Comparison of ENCODE assay signal across 1 cellular context in the genomic region with DNA sequence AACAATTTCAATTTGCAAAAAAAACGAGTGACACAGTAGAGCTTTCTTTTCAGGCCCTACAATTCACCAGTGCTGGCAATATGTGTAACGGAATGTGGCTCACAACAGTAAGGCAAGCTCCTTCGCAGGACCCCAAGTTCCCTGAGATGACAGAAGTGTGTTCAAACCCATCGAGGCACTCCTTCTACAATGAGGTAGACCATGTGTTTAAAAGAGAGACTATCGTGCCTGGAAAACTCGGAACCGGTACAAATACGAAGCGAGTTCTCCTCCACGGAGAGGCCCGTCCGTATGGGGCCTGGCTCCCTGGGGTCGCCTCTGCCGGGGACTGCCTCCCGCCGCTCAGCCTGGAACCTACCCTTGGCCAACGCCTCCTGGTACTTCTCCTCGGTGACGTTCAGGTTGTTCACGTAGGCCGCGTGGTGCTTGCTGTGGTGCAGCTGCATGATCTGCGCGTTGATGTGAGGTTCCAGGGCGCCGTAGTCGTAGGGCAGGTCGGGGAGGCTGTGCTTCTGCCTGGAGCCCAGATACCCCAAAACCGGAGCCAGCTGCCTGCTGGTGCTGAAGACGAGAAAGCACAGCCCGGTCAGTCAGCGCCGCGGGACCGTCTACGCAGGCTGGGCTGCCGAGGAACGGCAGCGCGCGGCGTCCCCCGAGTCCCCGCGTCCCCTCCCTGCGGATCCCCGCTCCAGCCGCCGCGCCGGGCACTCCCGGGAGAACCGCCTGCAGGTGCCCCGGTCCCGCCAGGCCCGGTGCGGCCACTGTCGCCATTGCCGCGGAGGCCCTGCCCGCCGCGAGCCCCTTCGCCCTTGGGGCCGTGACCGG.
TF ChIP-seq lines count a peak whose summit lies in the region.

No MANE protein-coding gene starts in this region.

TF ChIP-seq in HCT116, 20 proteins besides CTCF, POLR2A, EP300 and RAD21:
- TF ChIP-seq ZFX (IDR thresholded peaks at IDR 0.05) (peak; percentile 87; the same call in 1 of the 2 replicates), SIN3A (IDR thresholded peaks at IDR 0.05; ENCODE audit: low read depth) (no peak; the same call in 1 of the 2 replicates), EZH2phosphoT487 (IDR thresholded peaks at IDR 0.05; ENCODE audit: borderline replicate concordance) (no peak), EZH2 (IDR thresholded peaks at IDR 0.05) (no peak), CBX3 (IDR thresholded peaks at IDR 0.05; ENCODE audit: low read depth) (no peak), TCF7L2 (IDR thresholded peaks at IDR 0.05; ENCODE audit: borderline replicate concordance, extremely low read depth, insufficient read depth, insufficient read length) (no peak), YY1 (IDR thresholded peaks at IDR 0.05; ENCODE audit: extremely low read depth, insufficient replicate concordance, low read depth, low read length) (no peak)
- TF ChIP-seq, protein P1, sequence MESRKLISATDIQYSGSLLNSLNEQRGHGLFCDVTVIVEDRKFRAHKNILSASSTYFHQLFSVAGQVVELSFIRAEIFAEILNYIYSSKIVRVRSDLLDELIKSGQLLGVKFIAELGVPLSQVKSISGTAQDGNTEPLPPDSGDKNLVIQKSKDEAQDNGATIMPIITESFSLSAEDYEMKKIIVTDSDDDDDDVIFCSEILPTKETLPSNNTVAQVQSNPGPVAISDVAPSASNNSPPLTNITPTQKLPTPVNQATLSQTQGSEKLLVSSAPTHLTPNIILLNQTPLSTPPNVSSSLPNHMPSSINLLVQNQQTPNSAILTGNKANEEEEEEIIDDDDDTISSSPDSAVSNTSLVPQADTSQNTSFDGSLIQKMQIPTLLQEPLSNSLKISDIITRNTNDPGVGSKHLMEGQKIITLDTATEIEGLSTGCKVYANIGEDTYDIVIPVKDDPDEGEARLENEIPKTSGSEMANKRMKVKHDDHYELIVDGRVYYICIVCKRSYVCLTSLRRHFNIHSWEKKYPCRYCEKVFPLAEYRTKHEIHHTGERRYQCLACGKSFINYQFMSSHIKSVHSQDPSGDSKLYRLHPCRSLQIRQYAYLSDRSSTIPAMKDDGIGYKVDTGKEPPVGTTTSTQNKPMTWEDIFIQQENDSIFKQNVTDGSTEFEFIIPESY (IDR thresholded peaks at IDR 0.05; ENCODE audit: extremely low read depth, insufficient replicate concordance, low read length): no peak
- TF ChIP-seq, protein P2, sequence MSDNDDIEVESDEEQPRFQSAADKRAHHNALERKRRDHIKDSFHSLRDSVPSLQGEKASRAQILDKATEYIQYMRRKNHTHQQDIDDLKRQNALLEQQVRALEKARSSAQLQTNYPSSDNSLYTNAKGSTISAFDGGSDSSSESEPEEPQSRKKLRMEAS (IDR thresholded peaks at IDR 0.05): peak; percentile 37
